Comparison of ENCODE assay signal across 30 cellular contexts in the genomic region with DNA sequence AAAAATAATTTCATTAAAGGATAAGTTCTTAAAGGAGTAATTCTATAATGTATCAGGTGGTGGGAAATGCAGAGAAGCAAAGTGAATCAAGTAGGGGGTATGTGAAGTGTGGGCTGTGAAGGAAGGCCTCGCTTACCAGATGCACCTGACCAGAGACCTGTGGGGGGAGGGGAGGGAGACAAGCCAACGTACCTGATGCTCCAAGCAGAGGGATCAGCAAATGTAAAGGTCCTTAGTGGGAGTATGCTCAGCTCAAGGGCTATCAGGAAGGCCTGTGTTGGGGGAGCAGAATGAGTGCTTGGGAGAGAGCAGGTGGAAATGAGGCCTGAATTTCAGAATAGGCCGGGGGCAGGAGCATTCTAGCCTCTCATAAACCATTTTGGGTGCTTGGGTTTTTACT. TPM values are rescaled to one million over a fixed set of nuclear protein-coding genes. Genes with fewer than 3 reads are reported as not detected.
"Had no signal": no experiment of that assay in that cellular context is flagged by ENCODE, and none has a peak within 500 bp of the region (broad histone marks: within the 10 kb centered on the region; RNA-seq: fewer than 3 reads in every experiment).

No MANE protein-coding gene starts in this region.

- DNase-seq: natural killer cell; occipital lobe; ovary; posterior cingulate gyrus; psoas muscle; right cardiac atrium; right lobe of liver; sigmoid colon; small intestine; stimulated activated CD4-positive, alpha-beta T cell treated with anti-CD3 and anti-CD28 coated beads, Interleukin-15, amount 100 ng/mL, for 24 hours; stimulated activated CD4-positive, alpha-beta T cell treated with anti-CD3 and anti-CD28 coated beads, Interleukin-2, amount 100 ng/mL, for 24 hours; stimulated activated CD4-positive, alpha-beta T cell treated with anti-CD3 and anti-CD28 coated beads, Interleukin-2, amount 100 ng/mL, for 48 hours; stimulated activated CD4-positive, alpha-beta T cell treated with anti-CD3 and anti-CD28 coated beads, Interleukin-4, amount 100 ng/mL, for 24 hours; stimulated activated naive B cell treated with anti-CD40 and anti-IgM and Interleukin-4, amounts not matched to agents 10 μg/mL and 1 μg/mL and 100 μg/mL, for 72 hours; stimulated activated naive CD4-positive, alpha-beta T cell treated with Interleukin-2 at 50 U/mL for 16 hours; stimulated activated naive CD8-positive, alpha-beta T cell treated with anti-CD3 and anti-CD28 coated beads, Interleukin-15, amount 100 ng/mL, for 72 hours; substantia nigra; testis; tibial artery; transverse colon; upper lobe of right lung; uterus had no signal

- H3K4me3 Mint-ChIP-seq: natural killer cell; nephron; neural progenitor cell; stimulated activated effector memory CD8-positive, alpha-beta T cell treated with anti-CD3 and anti-CD28 coated beads, Interleukin-12 subunit alpha, Interleukin-12 subunit beta, amount 100 ng/mL, for 72 hours; stimulated activated naive B cell treated with anti-CD40 and anti-IgM and Interleukin-4, amounts not matched to agents 10 μg/mL and 1 μg/mL and 100 μg/mL, for 72 hours; stimulated activated naive CD8-positive, alpha-beta T cell treated with anti-CD3 and anti-CD28 coated beads, Interleukin-15, amount 100 ng/mL, for 72 hours; type B pancreatic cell had no signal

- H3K36me3 Mint-ChIP-seq: natural killer cell; neural progenitor cell; stimulated activated effector memory CD8-positive, alpha-beta T cell treated with anti-CD3 and anti-CD28 coated beads, Interleukin-12 subunit alpha, Interleukin-12 subunit beta, amount 100 ng/mL, for 72 hours; stimulated activated naive B cell treated with anti-CD40 and anti-IgM and Interleukin-4, amounts not matched to agents 10 μg/mL and 1 μg/mL and 100 μg/mL, for 72 hours; type B pancreatic cell had no signal

- H3K27ac ChIP-seq: neural progenitor cell, ovary, parathyroid adenoma, psoas muscle, right lobe of liver, sigmoid colon, suprapubic skin, testis, tibial artery, transverse colon, upper lobe of right lung, uterus had no signal

- H3K36me3 ChIP-seq: neural progenitor cell, ovary, right lobe of liver, sigmoid colon, suprapubic skin, tibial artery, transverse colon, upper lobe of right lung, uterus had no signal

- H3K27me3 Mint-ChIP-seq: progenitor cell of endocrine pancreas had no signal

- H3K4me1 Mint-ChIP-seq: natural killer cell; nephron; stimulated activated effector memory CD8-positive, alpha-beta T cell treated with anti-CD3 and anti-CD28 coated beads, Interleukin-12 subunit alpha, Interleukin-12 subunit beta, amount 100 ng/mL, for 72 hours; stimulated activated naive CD8-positive, alpha-beta T cell treated with anti-CD3 and anti-CD28 coated beads, Interleukin-15, amount 100 ng/mL, for 72 hours had no signal

- H3K9me3 Mint-ChIP-seq: nephron; neural progenitor cell; stimulated activated naive B cell treated with anti-CD40 and anti-IgM and Interleukin-4, amounts not matched to agents 10 μg/mL and 1 μg/mL and 100 μg/mL, for 72 hours; type B pancreatic cell had no signal

- ATAC-seq: natural killer cell; psoas muscle; right cardiac atrium; right lobe of liver; stimulated activated effector memory CD8-positive, alpha-beta T cell treated with anti-CD3 and anti-CD28 coated beads, Interleukin-12 subunit alpha, Interleukin-12 subunit beta, amount 100 ng/mL, for 72 hours; stimulated activated naive B cell treated with anti-CD40 and anti-IgM and Interleukin-4, amounts not matched to agents 10 μg/mL and 1 μg/mL and 100 μg/mL, for 72 hours; stimulated activated naive CD8-positive, alpha-beta T cell treated with anti-CD3 and anti-CD28 coated beads, Interleukin-15, amount 100 ng/mL, for 72 hours; upper lobe of right lung had no signal

- H3K4me1 ChIP-seq: neural progenitor cell, parathyroid adenoma, psoas muscle, right lobe of liver, sigmoid colon, suprapubic skin, testis, tibial artery, transverse colon, upper lobe of right lung, uterus had no signal

- H3K79me2 ChIP-seq: parathyroid adenoma had no signal

- H3K4me3 ChIP-seq: neural progenitor cell, ovary, psoas muscle, right lobe of liver, sigmoid colon, suprapubic skin, testis, tibial artery, transverse colon, upper lobe of right lung, uterus had no signal

- H3K27ac Mint-ChIP-seq: natural killer cell; nephron; neural progenitor cell; progenitor cell of endocrine pancreas; stimulated activated effector memory CD8-positive, alpha-beta T cell treated with anti-CD3 and anti-CD28 coated beads, Interleukin-12 subunit alpha, Interleukin-12 subunit beta, amount 100 ng/mL, for 72 hours; stimulated activated naive B cell treated with anti-CD40 and anti-IgM and Interleukin-4, amounts not matched to agents 10 μg/mL and 1 μg/mL and 100 μg/mL, for 72 hours; stimulated activated naive CD8-positive, alpha-beta T cell treated with anti-CD3 and anti-CD28 coated beads, Interleukin-15, amount 100 ng/mL, for 72 hours; type B pancreatic cell had no signal

- H3K27me3 ChIP-seq: neural progenitor cell, ovary, right lobe of liver, sigmoid colon, suprapubic skin, testis, tibial artery, transverse colon, upper lobe of right lung, uterus had no signal

- H3K4me2 ChIP-seq: neural progenitor cell had no signal

- H2AFZ ChIP-seq: parathyroid adenoma had no signal

RNA-seq across cellular contexts. Expression of gene ANO4, which starts 57.1 kb away (rescaled TPM):
- total RNA-seq: natural killer cell, osteoblast had no signal
